ENCODE assay signal across 1 cellular context in the genomic region with DNA sequence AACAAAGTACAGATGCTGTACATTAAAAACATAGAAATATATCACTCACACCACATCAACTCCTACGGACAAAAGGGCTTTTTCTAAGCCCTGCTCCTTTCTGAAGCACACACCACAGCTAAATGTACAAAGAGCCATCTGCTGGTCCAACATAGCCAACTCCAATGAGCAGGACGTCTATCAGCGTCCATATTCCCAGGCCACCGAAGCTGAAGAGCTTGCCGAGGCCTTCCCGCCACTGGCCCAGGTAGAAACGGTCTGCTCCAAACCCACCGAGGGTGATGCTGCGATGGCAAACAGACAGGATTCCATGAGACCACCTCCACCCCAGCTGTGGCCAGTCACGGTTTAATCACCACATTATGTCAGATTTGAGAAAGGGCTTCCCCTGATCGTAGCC.
TF ChIP-seq lines count a peak whose summit lies in the region.

No MANE protein-coding gene starts in this region.

TF ChIP-seq in IMR-90, 13 proteins besides CTCF, POLR2A, EP300 and RAD21:
- TF ChIP-seq, protein P1, sequence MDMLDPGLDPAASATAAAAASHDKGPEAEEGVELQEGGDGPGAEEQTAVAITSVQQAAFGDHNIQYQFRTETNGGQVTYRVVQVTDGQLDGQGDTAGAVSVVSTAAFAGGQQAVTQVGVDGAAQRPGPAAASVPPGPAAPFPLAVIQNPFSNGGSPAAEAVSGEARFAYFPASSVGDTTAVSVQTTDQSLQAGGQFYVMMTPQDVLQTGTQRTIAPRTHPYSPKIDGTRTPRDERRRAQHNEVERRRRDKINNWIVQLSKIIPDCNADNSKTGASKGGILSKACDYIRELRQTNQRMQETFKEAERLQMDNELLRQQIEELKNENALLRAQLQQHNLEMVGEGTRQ (IDR thresholded peaks at IDR 0.05; ENCODE audit: low read depth, low read length): no peak
- TF ChIP-seq MXI1 (IDR thresholded peaks at IDR 0.05; ENCODE audit: borderline replicate concordance, low read depth, low read length) (no peak), NFE2L2 (IDR thresholded peaks at IDR 0.05; ENCODE audit: low read depth, low read length) (no peak), CEBPB (IDR thresholded peaks at IDR 0.05; ENCODE audit: low read depth, low read length) (no peak), BHLHE40 (IDR thresholded peaks at IDR 0.05; ENCODE audit: low read depth, low read length) (no peak), CHD1 (IDR thresholded peaks at IDR 0.05; ENCODE audit: low read depth, low read length) (no peak), RFX5 (IDR thresholded peaks at IDR 0.05; ENCODE audit: low read depth, low read length) (no peak), RCOR1 (IDR thresholded peaks at IDR 0.05; ENCODE audit: insufficient replicate concordance, low read length) (no peak), MAZ (IDR thresholded peaks at IDR 0.05; ENCODE audit: borderline replicate concordance, low read depth, low read length) (no peak), MAFK (IDR thresholded peaks at IDR 0.05; ENCODE audit: low read depth, low read length) (no peak), FOS (IDR thresholded peaks at IDR 0.05; ENCODE audit: low read depth, low read length) (no peak), SMC3 (IDR thresholded peaks at IDR 0.05; ENCODE audit: low read depth, low read length) (no peak)
- TF ChIP-seq, protein P2, sequence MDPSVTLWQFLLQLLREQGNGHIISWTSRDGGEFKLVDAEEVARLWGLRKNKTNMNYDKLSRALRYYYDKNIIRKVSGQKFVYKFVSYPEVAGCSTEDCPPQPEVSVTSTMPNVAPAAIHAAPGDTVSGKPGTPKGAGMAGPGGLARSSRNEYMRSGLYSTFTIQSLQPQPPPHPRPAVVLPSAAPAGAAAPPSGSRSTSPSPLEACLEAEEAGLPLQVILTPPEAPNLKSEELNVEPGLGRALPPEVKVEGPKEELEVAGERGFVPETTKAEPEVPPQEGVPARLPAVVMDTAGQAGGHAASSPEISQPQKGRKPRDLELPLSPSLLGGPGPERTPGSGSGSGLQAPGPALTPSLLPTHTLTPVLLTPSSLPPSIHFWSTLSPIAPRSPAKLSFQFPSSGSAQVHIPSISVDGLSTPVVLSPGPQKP (IDR thresholded peaks at IDR 0.05; ENCODE audit: borderline replicate concordance, low read depth, low read length): no peak
